ENCODE assay signal across 1 cellular context in the genomic region with DNA sequence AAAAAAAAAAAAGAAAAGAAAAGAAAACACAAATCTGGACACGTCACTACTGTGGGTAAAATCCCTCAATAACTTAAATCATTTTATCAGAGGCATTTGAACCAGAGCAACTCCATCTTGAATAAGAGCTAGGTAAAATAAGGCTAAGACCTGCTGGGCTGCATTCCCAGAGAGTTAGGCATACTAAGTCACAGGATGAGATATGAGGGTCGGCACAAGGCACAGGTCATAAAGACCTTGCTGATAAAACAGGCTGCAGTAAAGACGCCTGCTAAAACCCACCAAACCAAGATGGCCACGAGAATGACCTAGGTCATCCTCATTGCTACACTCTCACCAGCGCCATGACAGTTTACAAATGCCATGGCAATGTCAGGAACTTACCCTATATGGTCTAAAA.
TF ChIP-seq lines count a peak whose summit lies in the region.

No MANE protein-coding gene starts in this region.

TF ChIP-seq in GM12878, 131 proteins besides CTCF, POLR2A, EP300 and RAD21:
- TF ChIP-seq RAD51 (IDR thresholded peaks at IDR 0.05), result no peak
- TF ChIP-seq, protein P1, sequence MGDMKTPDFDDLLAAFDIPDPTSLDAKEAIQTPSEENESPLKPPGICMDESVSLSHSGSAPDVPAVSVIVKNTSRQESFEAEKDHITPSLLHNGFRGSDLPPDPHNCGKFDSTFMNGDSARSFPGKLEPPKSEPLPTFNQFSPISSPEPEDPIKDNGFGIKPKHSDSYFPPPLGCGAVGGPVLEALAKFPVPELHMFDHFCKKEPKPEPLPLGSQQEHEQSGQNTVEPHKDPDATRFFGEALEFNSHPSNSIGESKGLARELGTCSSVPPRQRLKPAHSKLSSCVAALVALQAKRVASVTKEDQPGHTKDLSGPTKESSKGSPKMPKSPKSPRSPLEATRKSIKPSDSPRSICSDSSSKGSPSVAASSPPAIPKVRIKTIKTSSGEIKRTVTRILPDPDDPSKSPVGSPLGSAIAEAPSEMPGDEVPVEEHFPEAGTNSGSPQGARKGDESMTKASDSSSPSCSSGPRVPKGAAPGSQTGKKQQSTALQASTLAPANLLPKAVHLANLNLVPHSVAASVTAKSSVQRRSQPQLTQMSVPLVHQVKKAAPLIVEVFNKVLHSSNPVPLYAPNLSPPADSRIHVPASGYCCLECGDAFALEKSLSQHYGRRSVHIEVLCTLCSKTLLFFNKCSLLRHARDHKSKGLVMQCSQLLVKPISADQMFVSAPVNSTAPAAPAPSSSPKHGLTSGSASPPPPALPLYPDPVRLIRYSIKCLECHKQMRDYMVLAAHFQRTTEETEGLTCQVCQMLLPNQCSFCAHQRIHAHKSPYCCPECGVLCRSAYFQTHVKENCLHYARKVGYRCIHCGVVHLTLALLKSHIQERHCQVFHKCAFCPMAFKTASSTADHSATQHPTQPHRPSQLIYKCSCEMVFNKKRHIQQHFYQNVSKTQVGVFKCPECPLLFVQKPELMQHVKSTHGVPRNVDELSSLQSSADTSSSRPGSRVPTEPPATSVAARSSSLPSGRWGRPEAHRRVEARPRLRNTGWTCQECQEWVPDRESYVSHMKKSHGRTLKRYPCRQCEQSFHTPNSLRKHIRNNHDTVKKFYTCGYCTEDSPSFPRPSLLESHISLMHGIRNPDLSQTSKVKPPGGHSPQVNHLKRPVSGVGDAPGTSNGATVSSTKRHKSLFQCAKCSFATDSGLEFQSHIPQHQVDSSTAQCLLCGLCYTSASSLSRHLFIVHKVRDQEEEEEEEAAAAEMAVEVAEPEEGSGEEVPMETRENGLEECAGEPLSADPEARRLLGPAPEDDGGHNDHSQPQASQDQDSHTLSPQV (IDR thresholded peaks at IDR 0.05), result peak; percentile 45; the same call in 1 of the 2 replicates
